ENCODE assay signal across 15 cellular contexts in the genomic region with DNA sequence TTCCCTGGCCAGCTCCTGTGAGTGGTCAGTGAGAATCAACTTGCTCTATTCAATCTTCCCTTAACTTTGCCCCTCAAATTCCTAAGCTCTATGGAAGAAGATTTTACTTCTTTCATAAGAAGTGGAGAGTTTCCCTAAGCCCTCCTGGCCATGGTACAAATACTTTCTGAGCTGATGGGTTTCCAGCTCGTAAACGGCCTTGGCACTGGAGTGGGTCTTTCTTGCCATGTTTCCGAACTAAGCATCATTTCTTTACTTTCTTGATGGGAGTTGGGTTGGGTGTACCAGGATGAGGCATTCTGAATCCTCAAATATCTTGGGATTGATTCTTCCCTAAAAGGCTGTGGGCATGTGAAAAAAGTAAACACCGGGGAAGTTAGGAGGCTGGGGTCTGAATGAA.
A peak's percentile ranks its signal among the peaks of the same experiment; 100 is the strongest.
DNase-seq lines count a peak whose midpoint lies in the region; ATAC-seq and TF ChIP-seq lines count a peak whose summit lies in the region.
"Had no signal": no experiment of that assay in that cellular context is flagged by ENCODE, and none has a peak within 500 bp of the region (broad histone marks: within the 10 kb centered on the region; RNA-seq: fewer than 3 reads in every experiment).

No MANE protein-coding gene starts in this region.

- H4K8ac ChIP-seq in mesenchymal stem cell (ENCODE audit: low read length): no peak overlapping the region

- DNase-seq in MG63 (peak; percentile 79), esophagus muscularis mucosa (ENCODE audit: extremely low spot score) (peak; percentile 91), mesenchymal stem cell (no peak), NOMO-1 treated with dmso at 0.1 percent for 144 hours (lab: John Stamatoyannopoulos, UW; ENCODE audit: unreplicated experiment) (no peak), NCI-H146 treated with DMSO at 0.1 percent for 48 hours (lab: John Stamatoyannopoulos, UW; ENCODE audit: unreplicated experiment) (no peak), foreskin melanocyte (no peak)
- DNase-seq: activated T-cell treated with anti-CD3 and anti-CD28 coated beads, Interleukin-2, amount 50 U/mL, for 24 hours; BE2C; DMS79 treated with DMSO at 0.1 percent for 48 hours; natural killer cell; NCI-H1930; NK-92 treated with Interleukin-12 subunit alpha and Interleukin-12 subunit beta, amount 100 ng/mL, for 24 hours; stimulated activated CD4-positive, alpha-beta T cell treated with anti-CD3 and anti-CD28 coated beads, Interleukin-12 subunit alpha, Interleukin-12 subunit beta, amount 100 ng/mL, for 4 hours had no signal

- H3K4me3 ChIP-seq in MG63 (no peak overlapping the region), esophagus muscularis mucosa (no peak overlapping the region), mesenchymal stem cell (ENCODE audit: insufficient read depth in 1 of 2, low read depth in 1 of 2, low read length in 2 of 2) (peak overlapping the region in 1 of 2 experiments; percentile 57), subcutaneous abdominal adipose tissue (ENCODE audit: low read depth in 1 of 5, low read length in 5 of 5) (no peak overlapping the region)

- H2AFZ ChIP-seq in mesenchymal stem cell (ENCODE audit: low read depth, low read length): no peak overlapping the region

- no peak overlapping the region for H2BK120ac ChIP-seq in mesenchymal stem cell (ENCODE audit: low read depth, low read length)

- H3K4me1 ChIP-seq in esophagus muscularis mucosa (peaks cover 7 to 35% (median 28%) of the 10 kb centered on the region in 4 donors), mesenchymal stem cell (ENCODE audit: control insufficient read depth, insufficient read depth, low read depth, low read length) (peaks cover 8% of the 10 kb centered on the region), subcutaneous abdominal adipose tissue (ENCODE audit: control insufficient read depth in 5 of 5, insufficient read depth in 5 of 5, low read length in 5 of 5) (peaks cover 16 to 46% (median 23%) of the 10 kb centered on the region in 5 donors)
- H3K4me1 ChIP-seq: BE2C had no signal

- no peak for TF ChIP-seq CTCF in esophagus muscularis mucosa (IDR thresholded peaks at IDR 0.05)

- H2BK15ac ChIP-seq in mesenchymal stem cell (ENCODE audit: low read depth, poor library complexity, severe bottlenecking): no peak overlapping the region

- peak overlapping the region; percentile 56 for H2AK5ac ChIP-seq in mesenchymal stem cell (ENCODE audit: low read length, severe bottlenecking)

- no peaks in the 10 kb centered on the region for H3K27me3 ChIP-seq in MG63
- H3K27me3 ChIP-seq in esophagus muscularis mucosa: peaks cover 0 to 4% (median 0%) of the 10 kb centered on the region in 4 donors
- no peaks in the 10 kb centered on the region for H3K27me3 ChIP-seq in mesenchymal stem cell (ENCODE audit: control insufficient read depth in 1 of 2, insufficient read depth in 1 of 2, low read length in 2 of 2)
- no peaks in the 10 kb centered on the region for H3K27me3 ChIP-seq in subcutaneous abdominal adipose tissue (ENCODE audit: control insufficient read depth in 5 of 5, insufficient read depth in 4 of 5, low read length in 5 of 5)

- H3K23ac ChIP-seq in mesenchymal stem cell (ENCODE audit: low read length in 2 of 2): no peak overlapping the region

- intact Hi-C loops in esophagus muscularis mucosa (cut with DNase I): no loop called here

- no peak overlapping the region for H3K4ac ChIP-seq in mesenchymal stem cell (ENCODE audit: low read depth in 1 of 2, low read length in 2 of 2)

- H3K9me3 ChIP-seq in MG63 (peaks cover 4% of the 10 kb centered on the region), esophagus muscularis mucosa (peaks cover 0 to 10% (median 4%) of the 10 kb centered on the region in 4 donors), mesenchymal stem cell (ENCODE audit: control insufficient read depth, low read length) (peaks cover 21% of the 10 kb centered on the region), subcutaneous abdominal adipose tissue (ENCODE audit: control insufficient read depth in 5 of 5, low read length in 5 of 5) (peaks cover 0 to 8% (median 4%) of the 10 kb centered on the region in 5 donors)
- H3K9me3 ChIP-seq: BE2C had no signal

- no peak overlapping the region for H2BK12ac ChIP-seq in mesenchymal stem cell (ENCODE audit: low read length in 2 of 2)

- H3K18ac ChIP-seq in mesenchymal stem cell (ENCODE audit: low read depth in 1 of 2, low read length in 2 of 2): no peak overlapping the region

- 45% methylated on average over 4 of the region's 4 CpGs for WGBS in esophagus muscularis mucosa
- 89% methylated on average over 4 of the region's 4 CpGs for WGBS in mesenchymal stem cell

- H3K36me3 ChIP-seq in MG63 (no peaks in the 10 kb centered on the region), esophagus muscularis mucosa (no peaks in the 10 kb centered on the region), mesenchymal stem cell (ENCODE audit: control insufficient read depth in 1 of 2, insufficient read depth in 2 of 2, low read depth in 1 of 2, low read length in 2 of 2) (no peaks in the 10 kb centered on the region), subcutaneous abdominal adipose tissue (ENCODE audit: control insufficient read depth in 5 of 5, insufficient read depth in 5 of 5, low read length in 5 of 5) (no peaks in the 10 kb centered on the region)
- H3K36me3 ChIP-seq: BE2C had no signal

- H4K91ac ChIP-seq in mesenchymal stem cell (ENCODE audit: low read length): no peak overlapping the region

- no peak for ATAC-seq in GM18520 (IDR thresholded peaks at IDR 0.05; ENCODE audit: unreplicated experiment)
- ATAC-seq: natural killer cell had no signal

- H3K79me1 ChIP-seq in mesenchymal stem cell (replicated peaks; ENCODE audit: low read length, poor library complexity, severe bottlenecking): no peaks in the 10 kb centered on the region

- H3K27ac ChIP-seq in esophagus muscularis mucosa (replicated peaks in 1 of 4) (peak overlapping the region; percentile 73 to 83 (median 80)), mesenchymal stem cell (ENCODE audit: low read length, poor library complexity, severe bottlenecking) (peak overlapping the region; percentile 69), subcutaneous abdominal adipose tissue (ENCODE audit: low read depth, low read length) (peak overlapping the region; percentile 90)

- no peak overlapping the region for H2BK5ac ChIP-seq in mesenchymal stem cell (ENCODE audit: low read depth, low read length, poor library complexity, severe bottlenecking)

- H3K4me2 ChIP-seq in mesenchymal stem cell (ENCODE audit: low read length, poor library complexity, severe bottlenecking): no peak overlapping the region

- peak overlapping the region; percentile 91 for H3K9ac ChIP-seq in mesenchymal stem cell (ENCODE audit: low read length)
- H3K9ac ChIP-seq in subcutaneous abdominal adipose tissue (ENCODE audit: low read length in 5 of 5): peak overlapping the region in 3 of 5 donors; percentile 41 to 58 (median 57)

- no peak overlapping the region for H3K14ac ChIP-seq in mesenchymal stem cell (ENCODE audit: low read length in 2 of 2)

- TF ChIP-seq EP300 in esophagus muscularis mucosa (IDR thresholded peaks at IDR 0.05): no peak

- no peak for TF ChIP-seq POLR2A in esophagus muscularis mucosa (IDR thresholded peaks at IDR 0.05; ENCODE audit: low read depth)

Comparison
In these comparisons a context has a peak if more than half of its experiments do, and no peak if none do; other contexts are left out.
1. DNase-seq: peak in MG63 (single experiment) and esophagus muscularis mucosa (single experiment); none in mesenchymal stem cell (single experiment), NOMO-1 treated with dmso at 0.1 percent for 144 hours (single experiment), NCI-H146 treated with DMSO at 0.1 percent for 48 hours (single experiment) and foreskin melanocyte (single experiment).
2. Peak in every context shown above with its lines, with median percentiles within 50 percentile points of each other: H3K27ac ChIP-seq.